In the genomic region with DNA sequence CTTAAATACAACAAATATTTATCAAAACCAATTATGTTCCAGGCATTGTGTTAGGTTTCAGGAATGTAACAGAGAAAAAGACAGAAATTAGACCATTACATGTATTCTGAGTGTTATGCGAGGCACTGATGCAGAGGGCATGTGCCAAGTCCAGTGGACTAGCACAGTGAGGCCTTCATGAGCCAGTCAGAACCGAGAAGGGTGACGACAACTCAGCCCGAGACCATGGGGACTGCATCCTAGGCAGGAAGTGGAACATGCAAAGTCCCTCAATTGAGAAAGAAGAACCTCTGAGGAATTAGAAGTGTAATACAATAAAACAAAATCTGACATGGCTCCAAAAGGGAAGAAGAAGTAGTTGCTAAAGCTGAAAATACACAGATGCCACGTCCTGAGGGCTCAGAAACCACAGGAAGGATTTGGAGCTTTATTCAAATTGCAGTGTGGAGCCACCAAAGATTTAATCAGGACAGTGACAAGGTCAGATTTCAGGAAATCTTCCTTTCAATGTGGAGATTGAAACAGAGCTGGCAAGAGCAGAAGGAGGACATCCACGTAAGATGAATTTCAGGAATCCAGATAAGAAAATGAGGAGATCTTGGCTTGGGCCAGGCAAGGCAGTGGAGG, we compare ENCODE assay signal across 20 cellular contexts.
A peak's percentile ranks its signal among the peaks of the same experiment; 100 is the strongest.
DNase-seq lines count a peak whose midpoint lies in the region; ATAC-seq and TF ChIP-seq lines count a peak whose summit lies in the region.
"Had no signal": no experiment of that assay in that cellular context is flagged by ENCODE, and none has a peak within 500 bp of the region (broad histone marks: within the 10 kb centered on the region; RNA-seq: fewer than 3 reads in every experiment).

No MANE protein-coding gene starts in this region.

- WGBS in esophagus squamous epithelium, 2 donors: 53 to 62% methylated on average over 6 of the region's 6 CpGs

- no peaks in the 10 kb centered on the region for H3K4me1 ChIP-seq in esophagus squamous epithelium

- H3K27me3 ChIP-seq in esophagus squamous epithelium: no peaks in the 10 kb centered on the region

- intact Hi-C loops in esophagus squamous epithelium (cut with DNase I): no loop called here

- H3K4me3 ChIP-seq in esophagus squamous epithelium: no peak overlapping the region

- TF ChIP-seq POLR2A in esophagus squamous epithelium (IDR thresholded peaks at IDR 0.05): no peak

- no peak overlapping the region for H3K27ac ChIP-seq in esophagus squamous epithelium
- H3K27ac ChIP-seq: C4-2B had no signal

- ATAC-seq in GM18861 (IDR thresholded peaks at IDR 0.05; ENCODE audit: unreplicated experiment) (peak; percentile 54), GM21723 (IDR thresholded peaks at IDR 0.05; ENCODE audit: unreplicated experiment) (peak; percentile 48), HG02981 (IDR thresholded peaks at IDR 0.05; ENCODE audit: unreplicated experiment) (no peak), GM18858 (IDR thresholded peaks at IDR 0.05; ENCODE audit: unreplicated experiment) (no peak)
- ATAC-seq: activated naive CD4-positive, alpha-beta T cell treated with anti-CD3 and anti-CD28 coated beads, Interleukin-2, amount 50 U/mL, for 72 hours; Panc1 had no signal

- no peaks in the 10 kb centered on the region for H3K9me3 ChIP-seq in esophagus squamous epithelium

- DNase-seq in RPMI7951 (ENCODE audit: low read depth) (peak; percentile 55), myocyte (ENCODE audit: low read depth) (peak; percentile 28), esophagus squamous epithelium (lab: John Stamatoyannopoulos, UW) (no peak)
- no peak for DNase-seq in activated CD8-positive, alpha-beta memory T cell treated with anti-CD3 and anti-CD28 coated beads, Interleukin-2, amount 50 U/mL, for 4 hours
- DNase-seq: activated CD4-positive, CD25-positive, alpha-beta regulatory T cell; central memory CD4-positive, alpha-beta T cell; glutamatergic neuron; GOT3; kidney glomerular epithelial cell; naive B cell; NCI-H345; stimulated activated naive CD4-positive, alpha-beta T cell; T-helper 1 cell had no signal

- no peaks in the 10 kb centered on the region for H3K36me3 ChIP-seq in esophagus squamous epithelium

- no peak for TF ChIP-seq CTCF in esophagus squamous epithelium (IDR thresholded peaks at IDR 0.05)

Comparison
In these comparisons a context has a peak if more than half of its experiments do, and no peak if none do; other contexts are left out.
1. ATAC-seq: peak in GM18861 (single experiment) and GM21723 (single experiment); none in HG02981 (single experiment) and GM18858 (single experiment).
2. DNase-seq: peak in RPMI7951 (single experiment) and myocyte (single experiment); none in activated CD8-positive, alpha-beta memory T cell treated with anti-CD3 and anti-CD28 coated beads, Interleukin-2, amount 50 U/mL, for 4 hours (single experiment) and esophagus squamous epithelium (single experiment).